ENCODE assay signal across 30 cellular contexts in genomic region chr6:33850294-33850693, GRCh38. TPM values are rescaled to one million over a fixed set of nuclear protein-coding genes. Genes with fewer than 3 reads are reported as not detected.
"Had no signal": no experiment of that assay in that cellular context is flagged by ENCODE, and none has a peak within 500 bp of the region (broad histone marks: within the 10 kb centered on the region; RNA-seq: fewer than 3 reads in every experiment).

No MANE protein-coding gene starts in this region.

- H3K4me1 ChIP-seq: ascending aorta had no signal

- H3K36me3 Mint-ChIP-seq: activated naive CD4-positive, alpha-beta T cell treated with anti-CD3 and anti-CD28 coated beads, Interleukin-2, amount 50 U/mL, for 72 hours had no signal

- H3K27ac ChIP-seq: ascending aorta, body of pancreas had no signal

- H3K36me3 ChIP-seq: ascending aorta had no signal

- H3K4me3 ChIP-seq: ascending aorta, body of pancreas had no signal

- H3K9me3 Mint-ChIP-seq: activated B cell treated with CpG ODN at 0.5 μM for 24 hours; activated CD4-positive, alpha-beta T cell treated with anti-CD3 and anti-CD28 coated beads, Interleukin-2, amount 10 ng/mL, durations not matched to agents 24 days and 14 days; activated naive CD4-positive, alpha-beta T cell treated with anti-CD3 and anti-CD28 coated beads, Interleukin-2, amount 50 U/mL, for 72 hours; activated naive CD8-positive, alpha-beta T cell treated with anti-CD3 and anti-CD28 coated beads, Interleukin-2, amount 50 U/mL, for 24 hours; activated T-cell treated with anti-CD3 and anti-CD28 coated beads, Interleukin-2, amount 50 U/mL, for 4 hours had no signal

- H3K9me3 ChIP-seq: ascending aorta, body of pancreas had no signal

- H3K4me3 Mint-ChIP-seq: activated B cell treated with CpG ODN at 0.5 μM for 24 hours; activated CD4-positive, alpha-beta T cell treated with anti-CD3 and anti-CD28 coated beads, Interleukin-2, amount 10 ng/mL, durations not matched to agents 24 days and 14 days; activated naive CD8-positive, alpha-beta T cell treated with anti-CD3 and anti-CD28 coated beads, Interleukin-2, amount 50 U/mL, for 24 hours; activated T-cell treated with anti-CD3 and anti-CD28 coated beads, Interleukin-2, amount 50 U/mL, for 4 hours; T-helper 17 cell had no signal

- H3K27me3 ChIP-seq: ascending aorta, body of pancreas had no signal

- ATAC-seq: activated naive CD4-positive, alpha-beta T cell treated with anti-CD3 and anti-CD28 coated beads, Interleukin-2, amount 50 U/mL, for 72 hours; activated naive CD8-positive, alpha-beta T cell treated with anti-CD3 and anti-CD28 coated beads, Interleukin-2, amount 50 U/mL, for 24 hours; activated T-cell treated with anti-CD3 and anti-CD28 coated beads, Interleukin-2, amount 50 U/mL, for 4 hours; body of pancreas; T-helper 17 cell had no signal

- H3K27ac Mint-ChIP-seq: activated B cell treated with CpG ODN at 0.5 μM for 24 hours; activated CD4-positive, alpha-beta T cell treated with anti-CD3 and anti-CD28 coated beads, Interleukin-2, amount 10 ng/mL, durations not matched to agents 24 days and 14 days; activated naive CD4-positive, alpha-beta T cell treated with anti-CD3 and anti-CD28 coated beads, Interleukin-2, amount 50 U/mL, for 72 hours; activated naive CD8-positive, alpha-beta T cell treated with anti-CD3 and anti-CD28 coated beads, Interleukin-2, amount 50 U/mL, for 24 hours; T-helper 17 cell had no signal

- H3K4me1 Mint-ChIP-seq: activated B cell treated with CpG ODN at 0.5 μM for 24 hours; activated CD4-positive, alpha-beta T cell treated with anti-CD3 and anti-CD28 coated beads, Interleukin-2, amount 10 ng/mL, durations not matched to agents 24 days and 14 days; activated naive CD8-positive, alpha-beta T cell treated with anti-CD3 and anti-CD28 coated beads, Interleukin-2, amount 50 U/mL, for 24 hours had no signal

- DNase-seq: activated B cell treated with CpG ODN at 0.5 μM for 24 hours; activated CD4-positive, alpha-beta T cell treated with anti-CD3 and anti-CD28 coated beads for 1 hour; activated CD4-positive, alpha-beta T cell treated with anti-CD3 and anti-CD28 coated beads, Interleukin-2, amount 10 ng/mL, durations not matched to agents 24 days and 14 days; activated CD4-positive, alpha-beta T cell treated with anti-CD3 and anti-CD28 coated beads, Interleukin-2, amount 50 U/mL, for 48 hours; activated CD8-positive, alpha-beta memory T cell treated with anti-CD3 and anti-CD28 coated beads for 24 hours; activated effector memory CD4-positive, alpha-beta T cell treated with anti-CD3 and anti-CD28 coated beads, Interleukin-2, amount 50 U/mL, for 16 hours; activated naive CD4-positive, alpha-beta T cell treated with Interleukin-2 at 50 U/mL for 16 hours; activated naive CD8-positive, alpha-beta T cell treated with anti-CD3 and anti-CD28 coated beads, Interleukin-2, amount 50 U/mL, for 24 hours; activated T-cell treated with anti-CD3 and anti-CD28 coated beads, Interleukin-2, amount 50 U/mL, for 4 hours; amniotic stem cell; body of pancreas; central memory CD4-positive, alpha-beta T cell; KG1; NCI-H1105 treated with DMSO at 0.1 percent for 48 hours; NCI-H146; NCI-H187 treated with DMSO at 0.1 percent for 48 hours; NCI-H2081 treated with DMSO at 0.1 percent for 48 hours; NCI-H446 treated with DMSO at 0.1 percent for 48 hours; NCI-H748 treated with DMSO at 0.1 percent for 48 hours; SIG-M5; T-helper 17 cell; T-helper 9 cell had no signal

RNA-seq across cellular contexts. Expression of gene MLN, which starts 46.5 kb away (rescaled TPM):
- total RNA-seq: activated B cell treated with CpG ODN at 0.5 μM for 24 hours; activated CD4-positive, alpha-beta T cell treated with anti-CD3 and anti-CD28 coated beads, Interleukin-2, amount 10 ng/mL, durations not matched to agents 24 days and 14 days; activated naive CD4-positive, alpha-beta T cell treated with anti-CD3 and anti-CD28 coated beads, Interleukin-2, amount 50 U/mL, for 72 hours; activated T-cell treated with anti-CD3 and anti-CD28 coated beads, Interleukin-2, amount 50 U/mL, for 4 hours; ascending aorta; body of pancreas; bronchial epithelial cell; chondrocyte; LHCN-M2; M059J; OCI-LY7; RPMI7951; T-helper 17 cell had no signal
